In genomic region chr14:54259821-54260220, GRCh38 we compare ENCODE assay signal across 22 cellular contexts.
DNase-seq lines count a peak whose midpoint lies in the region; FAIRE-seq and TF ChIP-seq lines count a peak whose summit lies in the region.
"Had no signal": no experiment of that assay in that cellular context is flagged by ENCODE, and none has a peak within 500 bp of the region (broad histone marks: within the 10 kb centered on the region; RNA-seq: fewer than 3 reads in every experiment).

No MANE protein-coding gene starts in this region.

- no peak overlapping the region for H3K9ac ChIP-seq in H1 (replicated peaks in 1 of 4; ENCODE audit: extremely low read depth in 1 of 4, low read depth in 3 of 4, low read length in 3 of 4)
- no peak overlapping the region for H3K9ac ChIP-seq in trophoblast cell (ENCODE audit: low read length)
- no peak overlapping the region for H3K9ac ChIP-seq in mesendoderm (ENCODE audit: low read length)

- H2AK5ac ChIP-seq in H1 (ENCODE audit: low read depth, low read length), result no peak overlapping the region
- peak overlapping the region; percentile 70 for H2AK5ac ChIP-seq in trophoblast cell (ENCODE audit: low read length)
- H2AK5ac ChIP-seq in mesendoderm (ENCODE audit: low read length), result no peak overlapping the region

- H2AFZ ChIP-seq in H1 (ENCODE audit: low read length), result 0 out of 2 replicates have a peak overlapping the region, but pooled peaks have one; percentile 36
- no peak overlapping the region for H2AFZ ChIP-seq in trophoblast cell (ENCODE audit: insufficient read depth, low read length, poor library complexity)
- H2AFZ ChIP-seq: GM23338 had no signal

- POLR2A ChIA-PET in H1 (lab: Charles Lee; ENCODE audit: partially characterized antibody), result interaction anchor here (0.6 kb wide), 1 partner anchor 648 kb away, joined by 3 read pairs; no protein-coding TSS in a partner anchor
- POLR2A ChIA-PET in Caco-2 (lab: Charles Lee), result no interaction called here

- H3K4me1 Mint-ChIP-seq in nephron progenitor cell, result peaks cover 61% of the 10 kb centered on the region
- peaks cover 15% of the 10 kb centered on the region for H3K4me1 Mint-ChIP-seq in Caco-2 (ENCODE audit: low read depth, unreplicated experiment)
- H3K4me1 Mint-ChIP-seq: CD4-positive, CD25-positive, alpha-beta regulatory T cell; CD8-positive, alpha-beta memory T cell had no signal

- H3K9me3 Mint-ChIP-seq in nephron progenitor cell (peaks cover 4% of the 10 kb centered on the region), Caco-2 (ENCODE audit: unreplicated experiment) (no peaks in the 10 kb centered on the region)
- H3K9me3 Mint-ChIP-seq: CD8-positive, alpha-beta memory T cell; GM23338; HFFc6 had no signal

- H3K4me1 ChIP-seq in H1 (replicated peaks in 1 of 4; ENCODE audit: control insufficient read depth in 3 of 4, insufficient read depth in 4 of 4, low read length in 3 of 4) (peaks cover 0 to 10% (median 6%) of the 10 kb centered on the region in 4 experiments; a peak in 3 of 7 replicates), trophoblast cell (ENCODE audit: control insufficient read depth in 1 of 2, insufficient read depth in 2 of 2, low read length in 2 of 2) (peaks cover 8 to 12% of the 10 kb centered on the region in 2 experiments), Caco-2 (peaks cover 6% of the 10 kb centered on the region), mesendoderm (ENCODE audit: control insufficient read depth, low read depth, low read length) (peaks cover 4% of the 10 kb centered on the region)
- H3K4me1 ChIP-seq: BE2C had no signal

- H3K27me3 ChIP-seq in H1 (replicated peaks in 1 of 4; ENCODE audit: control insufficient read depth in 3 of 4, extremely low read depth in 1 of 4, insufficient read depth in 3 of 4, low read length in 3 of 4) (no peaks in the 10 kb centered on the region), trophoblast cell (ENCODE audit: insufficient read depth, low read length) (no peaks in the 10 kb centered on the region), Caco-2 (replicated peaks; ENCODE audit: control insufficient read depth, insufficient read depth, low read length) (no peaks in the 10 kb centered on the region), mesendoderm (ENCODE audit: insufficient read depth, low read length, poor library complexity) (no peaks in the 10 kb centered on the region)
- H3K27me3 ChIP-seq: BE2C had no signal

- H3K27ac Mint-ChIP-seq in nephron progenitor cell (peak overlapping the region; percentile 72), Caco-2 (ENCODE audit: unreplicated experiment) (no peak overlapping the region)
- H3K27ac Mint-ChIP-seq: CD4-positive, CD25-positive, alpha-beta regulatory T cell; CD8-positive, alpha-beta memory T cell; GM23338; HFFc6 had no signal

- H4K5ac ChIP-seq in H1 (ENCODE audit: insufficient read length, low read depth, low read length) (no peak overlapping the region), mesendoderm (ENCODE audit: low read length) (no peak overlapping the region)

- H3K23ac ChIP-seq in H1 (ENCODE audit: insufficient read length) (no peak overlapping the region), trophoblast cell (ENCODE audit: low read length) (no peak overlapping the region), mesendoderm (ENCODE audit: low read length) (no peak overlapping the region)

- no peak for FAIRE-seq in H1 (lab: Jason Lieb, UNC)
- FAIRE-seq: A204.1, D721Med, GM12892, GM18507 had no signal

- H3K23me2 ChIP-seq in H1 (ENCODE audit: low read depth, low read length), result no peaks in the 10 kb centered on the region

- no peaks in the 10 kb centered on the region for H3K79me2 ChIP-seq in H1 (ENCODE audit: control insufficient read depth in 1 of 2, insufficient read depth in 2 of 2, low read length in 2 of 2)
- no peaks in the 10 kb centered on the region for H3K79me2 ChIP-seq in trophoblast cell (ENCODE audit: control insufficient read depth, insufficient read depth, low read length, poor library complexity)
- no peaks in the 10 kb centered on the region for H3K79me2 ChIP-seq in mesendoderm (ENCODE audit: control insufficient read depth, insufficient read depth, low read length)

- CTCF ChIA-PET in H1 (lab: Charles Lee; ENCODE audit: partially characterized antibody) (interaction anchor here (1.0 to 1.6 kb wide), 2 partner anchors 68 to 89 kb away, joined by 4 read pairs; no protein-coding TSS in a partner anchor), Caco-2 (lab: Charles Lee) (no interaction called here)

- no peak for DNase-seq in H1 (ENCODE audit: low read depth in 1 of 2, low spot score in 2 of 2)
- DNase-seq in kidney tubule cell (ENCODE audit: low spot score), result peak; percentile 62
- DNase-seq in nephron progenitor cell, result no peak
- no peak for DNase-seq in trophoblast cell
- no peak for DNase-seq in Caco-2
- DNase-seq in effector CD4-positive, alpha-beta T cell, result no peak
- DNase-seq in mesendoderm, result no peak
- DNase-seq in NCI-H510A (lab: John Stamatoyannopoulos, UW), result no peak
- DNase-seq: ACHN; BE2C; C1 segment of cervical spinal cord; CD4-positive, CD25-positive, alpha-beta regulatory T cell; CD8-positive, alpha-beta memory T cell; COR-L47; H7; HFFc6 had no signal

- no peak for TF ChIP-seq EP300 in H1 (IDR thresholded peaks at IDR 0.05; ENCODE audit: borderline replicate concordance in 1 of 2, low read depth in 2 of 2, low read length in 2 of 2)

- H4K20me1 ChIP-seq in H1 (replicated peaks in 1 of 2; ENCODE audit: control insufficient read depth in 1 of 2, insufficient read depth in 2 of 2, low read length in 2 of 2), result no peaks in the 10 kb centered on the region

- intact Hi-C loops in Caco-2 (cut with micrococcal nuclease; ENCODE audit: unreplicated experiment), result no loop called here

- H3K27me3 Mint-ChIP-seq in nephron progenitor cell (ENCODE audit: low read depth, poor library complexity), result peaks cover 4% of the 10 kb centered on the region
- H3K27me3 Mint-ChIP-seq in Caco-2 (ENCODE audit: insufficient read depth, unreplicated experiment), result no peaks in the 10 kb centered on the region

- H3K18ac ChIP-seq in H1 (ENCODE audit: extremely low read depth, low read length) (no peak overlapping the region), trophoblast cell (ENCODE audit: low read length) (no peak overlapping the region), mesendoderm (ENCODE audit: low read length) (no peak overlapping the region)

- H3K4me3 Mint-ChIP-seq in nephron progenitor cell (no peak overlapping the region), Caco-2 (ENCODE audit: unreplicated experiment) (no peak overlapping the region)
- H3K4me3 Mint-ChIP-seq: CD8-positive, alpha-beta memory T cell; GM23338; HFFc6 had no signal

- TF ChIP-seq RAD21 in H1 (IDR thresholded peaks at IDR 0.05 in 1 of 2, conservative IDR thresholded peaks at IDR 0.05 in 1 of 2; ENCODE audit: low read depth in 2 of 2, low read length in 2 of 2), result no peak

- H2BK20ac ChIP-seq in H1 (ENCODE audit: low read length), result no peak overlapping the region; the same call in 1 of the 2 replicates

- no peak overlapping the region for H3K4me2 ChIP-seq in H1 (ENCODE audit: insufficient read depth in 1 of 2, low read depth in 2 of 2, low read length in 2 of 2)
- no peak overlapping the region for H3K4me2 ChIP-seq in trophoblast cell (ENCODE audit: low read length)
- H3K4me2 ChIP-seq in mesendoderm (ENCODE audit: low read length), result no peak overlapping the region
- H3K4me2 ChIP-seq: GM23338 had no signal

- no peak overlapping the region for H3K14ac ChIP-seq in H1 (ENCODE audit: insufficient read length)
- H3K14ac ChIP-seq in trophoblast cell (ENCODE audit: low read length), result no peak overlapping the region

- 89% methylated on average over 5 of the region's 5 CpGs; no CpG with 5 or more reads in 1 of the 2 experiments for WGBS in H1 (ENCODE audit: extremely low coverage in 1 of 2, insufficient coverage in 1 of 2, insufficient read length in 1 of 2, insufficient replicate concordance in 2 of 2, low coverage in 1 of 2, low lambda C conversion rate in 2 of 2, missing lambda C conversion rate in 1 of 2), 2 experiments
- WGBS in trophoblast cell (ENCODE audit: extremely low coverage, insufficient coverage, insufficient read length), result no CpG with 5 or more reads among the region's 5 CpGs
- no CpG with 5 or more reads among the region's 5 CpGs for WGBS in mesendoderm (ENCODE audit: extremely low coverage, insufficient coverage, low lambda C conversion rate)

- H3K27ac ChIP-seq in H1 (ENCODE audit: low read depth, low read length) (no peak overlapping the region), trophoblast cell (ENCODE audit: low read depth, low read length) (no peak overlapping the region), mesendoderm (ENCODE audit: low read depth, low read length) (no peak overlapping the region)
- H3K27ac ChIP-seq: HL-60 had no signal

- BruUV-seq in Caco-2 (replicated peaks; lab: Mats Ljungman, UMichigan), result no TSS peak

- no peaks in the 10 kb centered on the region for H3K79me1 ChIP-seq in H1 (ENCODE audit: low read depth, low read length)
- H3K79me1 ChIP-seq in trophoblast cell (ENCODE audit: low read length), result peaks cover 2% of the 10 kb centered on the region
- no peaks in the 10 kb centered on the region for H3K79me1 ChIP-seq in mesendoderm (ENCODE audit: low read length)

- no peak overlapping the region for H4K12ac ChIP-seq in trophoblast cell (ENCODE audit: low read depth, low read length)

- H3K36me3 ChIP-seq in H1 (ENCODE audit: control insufficient read depth in 2 of 4, insufficient read depth in 4 of 4, low read length in 3 of 4) (no peaks in the 10 kb centered on the region), trophoblast cell (ENCODE audit: control insufficient read depth in 1 of 2, insufficient read depth in 2 of 2, low read length in 2 of 2) (no peaks in the 10 kb centered on the region), Caco-2 (ENCODE audit: control insufficient read depth, insufficient read depth, low read length) (no peaks in the 10 kb centered on the region), mesendoderm (ENCODE audit: control insufficient read depth, insufficient read depth, low read length) (no peaks in the 10 kb centered on the region)
- H3K36me3 ChIP-seq: BE2C had no signal

- H3K56ac ChIP-seq in H1 (replicated peaks; ENCODE audit: insufficient read length, low read depth, low read length) (no peak overlapping the region), mesendoderm (ENCODE audit: low read length) (no peak overlapping the region)

- H2BK120ac ChIP-seq in H1 (replicated peaks; ENCODE audit: low read depth, low read length), result no peak overlapping the region
- H2BK120ac ChIP-seq in trophoblast cell (ENCODE audit: insufficient read depth, low read length, poor library complexity), result no peak overlapping the region
- H2BK120ac ChIP-seq in mesendoderm (ENCODE audit: low read depth, low read length), result no peak overlapping the region

- H2BK15ac ChIP-seq in H1 (ENCODE audit: low read length), result no peak overlapping the region
- no peak overlapping the region for H2BK15ac ChIP-seq in mesendoderm (replicated peaks; ENCODE audit: low read depth)

- H4K91ac ChIP-seq in H1 (replicated peaks; ENCODE audit: insufficient read length, low read length), result no peak overlapping the region
- no peak overlapping the region for H4K91ac ChIP-seq in trophoblast cell (ENCODE audit: low read depth, low read length)

- H3K4me3 ChIP-seq in H1 (ENCODE audit: extremely low read depth in 1 of 4, insufficient read depth in 2 of 4, low read depth in 3 of 4, low read length in 4 of 4) (no peak overlapping the region), trophoblast cell (ENCODE audit: low read depth, low read length) (no peak overlapping the region), Caco-2 (ENCODE audit: low read depth, low read length) (no peak overlapping the region), mesendoderm (ENCODE audit: low read length) (no peak overlapping the region)
- H3K4me3 ChIP-seq: GM23338 had no signal

- H2BK5ac ChIP-seq in H1 (ENCODE audit: low read depth, low read length) (no peak overlapping the region), trophoblast cell (ENCODE audit: low read depth, low read length, poor library complexity) (no peak overlapping the region), mesendoderm (ENCODE audit: low read length) (no peak overlapping the region)

- H3K4ac ChIP-seq in H1 (replicated peaks; ENCODE audit: insufficient read length, low read depth, low read length) (no peak overlapping the region), trophoblast cell (ENCODE audit: low read depth, low read length) (no peak overlapping the region), mesendoderm (ENCODE audit: low read depth, low read length) (no peak overlapping the region)

- H4K8ac ChIP-seq in H1 (ENCODE audit: extremely low read depth, insufficient read depth, low read length) (no peak overlapping the region), trophoblast cell (ENCODE audit: low read depth, low read length) (no peak overlapping the region), mesendoderm (ENCODE audit: low read depth, low read length) (no peak overlapping the region)

- no peak for TF ChIP-seq POLR2A in H1 (IDR thresholded peaks at IDR 0.05; ENCODE audit: control extremely low read depth in 1 of 2, low read depth in 2 of 2, low read length in 2 of 2)

- TF ChIP-seq CTCF in H1 (IDR thresholded peaks at IDR 0.05; ENCODE audit: control extremely low read depth in 1 of 3, insufficient read depth in 1 of 3, low read depth in 1 of 3, low read length in 3 of 3), result no peak
- no peak for TF ChIP-seq CTCF in nephron progenitor cell (IDR thresholded peaks at IDR 0.05)
- TF ChIP-seq CTCF in Caco-2 (IDR thresholded peaks at IDR 0.05; ENCODE audit: insufficient read depth in 1 of 2, low read depth in 1 of 2, low read length in 1 of 2, severe bottlenecking in 1 of 2, unreplicated experiment in 1 of 2), result no peak

- H3K9me3 ChIP-seq in H1 (ENCODE audit: insufficient read depth in 2 of 2, low read depth in 1 of 2, low read length in 1 of 2) (no peaks in the 10 kb centered on the region), trophoblast cell (ENCODE audit: insufficient read depth, low read depth, low read length) (no peaks in the 10 kb centered on the region), Caco-2 (0 out of 2 replicates have a peak, but pooled peaks cover 7% of the 10 kb centered on the region)
- H3K9me3 ChIP-seq: BE2C had no signal

- H2BK12ac ChIP-seq in H1 (ENCODE audit: low read depth, low read length) (no peak overlapping the region), trophoblast cell (ENCODE audit: low read length) (no peak overlapping the region)

- H3K36me3 Mint-ChIP-seq in nephron progenitor cell (ENCODE audit: low read depth) (peaks cover 3% of the 10 kb centered on the region), Caco-2 (ENCODE audit: insufficient read depth, unreplicated experiment) (no peaks in the 10 kb centered on the region)
- H3K36me3 Mint-ChIP-seq: CD4-positive, CD25-positive, alpha-beta regulatory T cell; CD8-positive, alpha-beta memory T cell had no signal
